Comparison of ENCODE assay signal across 9 cellular contexts in genomic region chr1:214187152-214187900, GRCh38.
A peak's percentile ranks its signal among the peaks of the same experiment; 100 is the strongest.
DNase-seq lines count a peak whose midpoint lies in the region; ATAC-seq, FAIRE-seq and TF ChIP-seq lines count a peak whose summit lies in the region.
"Had no signal": no experiment of that assay in that cellular context is flagged by ENCODE, and none has a peak within 500 bp of the region (broad histone marks: within the 10 kb centered on the region; RNA-seq: fewer than 3 reads in every experiment).

No MANE protein-coding gene starts in this region.

- intact Hi-C loops in Panc1 (cut with micrococcal nuclease; ENCODE audit: unreplicated experiment) (no loop called here), heart left ventricle (cut with DNase I) (no loop called here), posterior cingulate gyrus (cut with DNase I) (no loop called here)

- no peak for FAIRE-seq in small intestine (lab: Jason Lieb, UNC)

- in situ Hi-C loops in Panc1 (cut with HindIII; ENCODE audit: low pct_unique_long_range_greater_than_20kb, low sequenced_read_pairs): no loop called here

- BruUV-seq in Panc1 (replicated peaks; lab: Mats Ljungman, UMichigan): no TSS peak

- no peaks in the 10 kb centered on the region for H3K9me3 ChIP-seq in Panc1 (ENCODE audit: control insufficient read depth, insufficient read depth, low read depth, low read length)
- H3K9me3 ChIP-seq in heart left ventricle: peaks cover 0 to 11% (median 0%) of the 10 kb centered on the region in 12 donors
- H3K9me3 ChIP-seq in small intestine (ENCODE audit: control insufficient read depth, low read depth): no peaks in the 10 kb centered on the region

- DNase-seq in ELF-1 (ENCODE audit: low read depth, low spot score) (peak; percentile 55), Panc1 (ENCODE audit: low read depth, low spot score) (no peak), heart left ventricle (peak in 2 of 5 donors; percentile 24 to 58), posterior cingulate gyrus (peak in 8 of 10 donors; percentile 7 to 87 (median 52)), HUDEP-2 (lab: John Stamatoyannopoulos, UW; ENCODE audit: unreplicated experiment in 76 of 76) (no peak), small intestine (no peak)
- DNase-seq in stimulated activated CD4-positive, alpha-beta T cell treated with anti-CD3 and anti-CD28 coated beads, Interleukin-4, amount 100 ng/mL, for 24 hours: no peak
- DNase-seq: immature natural killer cell had no signal

- peaks cover 53% of the 10 kb centered on the region for H3K27me3 ChIP-seq in Panc1 (ENCODE audit: control insufficient read depth, insufficient read depth, low read length)
- H3K27me3 ChIP-seq in heart left ventricle: peaks cover 4 to 61% (median 18%) of the 10 kb centered on the region in 9 donors
- peaks cover 0 to 19% of the 10 kb centered on the region in 2 donors for H3K27me3 ChIP-seq in small intestine (ENCODE audit: control insufficient read depth in 2 of 2, insufficient read depth in 2 of 2, low read length in 2 of 2)

- POLR2A ChIA-PET in Panc1 (lab: Charles Lee): no interaction called here

- CTCF ChIA-PET in Panc1 (lab: Charles Lee): no interaction called here

- H3K36me3 ChIP-seq in Panc1 (ENCODE audit: control insufficient read depth, insufficient read depth, low read length) (no peaks in the 10 kb centered on the region), heart left ventricle (no peaks in the 10 kb centered on the region), small intestine (ENCODE audit: control insufficient read depth in 2 of 2, insufficient read depth in 2 of 2, low read length in 2 of 2) (no peaks in the 10 kb centered on the region)

- 5 to 10% (median 7%) methylated on average over 37 to 49 of the region's 49 CpGs for WGBS in heart left ventricle, 4 donors
- WGBS in small intestine, 3 donors: 6 to 9% (median 9%) methylated on average over 49 of the region's 49 CpGs

- H3K27ac ChIP-seq in Panc1 (ENCODE audit: low read length): no peak overlapping the region
- no peak overlapping the region for H3K27ac ChIP-seq in heart left ventricle
- no peak overlapping the region for H3K27ac ChIP-seq in small intestine (ENCODE audit: low read depth in 1 of 2, low read length in 1 of 2)

- H3K4me1 ChIP-seq in Panc1 (ENCODE audit: control insufficient read depth, insufficient read depth, low read length): no peaks in the 10 kb centered on the region; the same call in 1 of the 2 replicates
- H3K4me1 ChIP-seq in heart left ventricle: peaks cover 0 to 12% (median 5%) of the 10 kb centered on the region in 12 donors
- H3K4me1 ChIP-seq in small intestine (ENCODE audit: control insufficient read depth in 2 of 2, insufficient read depth in 1 of 2, low read depth in 1 of 2, low read length in 1 of 2): no peaks in the 10 kb centered on the region

- ATAC-seq in Panc1: peak; percentile 69
- ATAC-seq in heart left ventricle: peak in 1 of 4 donors; percentile 31
- no peak for ATAC-seq in GM21717 (IDR thresholded peaks at IDR 0.05; ENCODE audit: unreplicated experiment)

- no peak for TF ChIP-seq POLR2A in heart left ventricle (IDR thresholded peaks at IDR 0.05)

- H3K4me3 ChIP-seq in Panc1 (ENCODE audit: low read depth in 2 of 2, low read length in 2 of 2): peak overlapping the region; percentile 26 to 31; a peak in 3 of 4 replicates
- peak overlapping the region in 11 of 12 donors; percentile 2 to 49 (median 26) for H3K4me3 ChIP-seq in heart left ventricle
- no peak overlapping the region for H3K4me3 ChIP-seq in small intestine (ENCODE audit: low read depth in 1 of 2, low read length in 2 of 2)

- TF ChIP-seq CTCF in Panc1 (IDR thresholded peaks at IDR 0.05): no peak
- no peak for TF ChIP-seq CTCF in heart left ventricle (IDR thresholded peaks at IDR 0.05)

Comparison
In these comparisons a context has a peak if more than half of its experiments do, and no peak if none do; other contexts are left out.
1. DNase-seq: peak in ELF-1 (single experiment) and posterior cingulate gyrus (8 of 10); none in Panc1 (single experiment), stimulated activated CD4-positive, alpha-beta T cell treated with anti-CD3 and anti-CD28 coated beads, Interleukin-4, amount 100 ng/mL, for 24 hours (single experiment), HUDEP-2 (0 of 76) and small intestine (single experiment).
2. H3K4me3 ChIP-seq: peak in Panc1 (2 of 2) and heart left ventricle (11 of 12); none in small intestine (0 of 2).